ENCODE assay signal across 11 cellular contexts in the genomic region with DNA sequence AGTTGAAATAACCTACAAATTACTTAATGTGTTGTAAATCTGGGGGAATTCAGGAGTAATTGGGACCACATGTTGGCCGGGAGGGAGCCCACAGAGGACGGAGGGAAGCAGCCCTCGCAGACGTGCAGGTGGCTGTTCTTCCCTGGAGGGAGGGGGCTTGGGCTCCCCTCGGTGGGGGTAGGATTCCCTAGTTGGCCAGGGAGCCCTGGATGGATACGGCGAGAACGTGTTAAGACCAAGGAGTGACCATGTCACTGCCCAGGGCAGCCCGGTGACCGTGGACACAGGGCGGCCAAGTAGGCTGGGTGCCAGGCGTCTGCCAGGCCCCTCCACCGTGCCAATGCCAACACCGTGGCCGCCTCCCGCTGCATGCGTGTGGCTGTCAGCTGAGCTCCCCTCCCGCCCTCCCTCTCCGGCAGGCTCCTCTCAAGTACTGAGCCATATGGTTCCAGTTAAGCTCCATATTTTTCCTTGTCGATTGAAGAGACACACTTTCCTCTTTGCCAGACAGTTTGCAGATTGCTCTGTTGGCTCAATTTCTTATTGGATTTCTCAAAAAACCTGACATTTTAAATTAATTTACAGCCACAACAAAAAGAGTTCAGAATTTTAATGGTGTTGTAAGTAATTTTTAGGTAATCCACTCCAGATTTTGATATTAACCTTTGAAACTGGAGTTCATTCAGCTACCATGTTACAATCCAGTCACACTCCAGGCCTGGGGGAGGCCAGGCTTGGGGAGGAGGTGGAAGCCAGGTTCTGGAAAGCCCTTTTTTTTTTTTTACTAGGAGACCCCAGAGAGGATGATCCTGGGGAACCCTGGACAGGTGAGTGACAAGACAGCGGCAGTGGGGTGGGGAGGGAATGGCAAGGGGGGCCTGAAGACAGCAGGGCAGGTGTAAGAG.
A peak's percentile ranks its signal among the peaks of the same experiment; 100 is the strongest.
DNase-seq lines count a peak whose midpoint lies in the region; ATAC-seq and TF ChIP-seq lines count a peak whose summit lies in the region.
"Had no signal": no experiment of that assay in that cellular context is flagged by ENCODE, and none has a peak within 500 bp of the region (broad histone marks: within the 10 kb centered on the region; RNA-seq: fewer than 3 reads in every experiment).

No MANE protein-coding gene starts in this region.

- TF ChIP-seq CTCF in choroid plexus epithelial cell (conservative IDR thresholded peaks at IDR 0.05; ENCODE audit: low read depth, low read length) (no peak), neural cell (IDR thresholded peaks at IDR 0.05; ENCODE audit: poor library complexity, severe bottlenecking) (no peak), nephron progenitor cell (IDR thresholded peaks at IDR 0.05) (no peak), GM13977 (IDR thresholded peaks at IDR 0.05; ENCODE audit: extremely low read depth, insufficient read depth, missing control alignments) (no peak)

- H4K20me1 ChIP-seq in neural cell (ENCODE audit: insufficient read depth), result no peaks in the 10 kb centered on the region

- H3K4me2 ChIP-seq in neural cell (ENCODE audit: low read length), result no peak overlapping the region

- no peaks in the 10 kb centered on the region for H3K27me3 ChIP-seq in neural cell (ENCODE audit: insufficient read depth, low read depth, low read length)

- peak overlapping the region; percentile 12 for H3K9ac ChIP-seq in neural cell (ENCODE audit: low read length)

- no peaks in the 10 kb centered on the region for H3K9me2 ChIP-seq in neural cell (ENCODE audit: insufficient read depth, low read length)

- H3K27me3 Mint-ChIP-seq in nephron progenitor cell (ENCODE audit: low read depth, poor library complexity), result peaks cover 66% of the 10 kb centered on the region
- H3K27me3 Mint-ChIP-seq: activated CD8-positive, alpha-beta T cell treated with anti-CD3 and anti-CD28 coated beads for 36 hours had no signal

- no peak overlapping the region for H3K4me3 Mint-ChIP-seq in nephron progenitor cell
- H3K4me3 Mint-ChIP-seq: activated CD8-positive, alpha-beta T cell treated with anti-CD3 and anti-CD28 coated beads for 36 hours had no signal

- no peaks in the 10 kb centered on the region for H3K79me2 ChIP-seq in neural cell (replicated peaks; ENCODE audit: insufficient read depth, low read length)

- no peak for TF ChIP-seq EP300 in neural cell (conservative IDR thresholded peaks at IDR 0.05; ENCODE audit: poor library complexity, severe bottlenecking)

- H3K36me3 ChIP-seq in neural cell (ENCODE audit: insufficient read depth, low read length), result no peaks in the 10 kb centered on the region

- H3K9me3 ChIP-seq in neural cell (ENCODE audit: low read length), result no peaks in the 10 kb centered on the region

- H3K4me3 ChIP-seq in choroid plexus epithelial cell (ENCODE audit: low read depth, low read length), result no peak overlapping the region
- peak overlapping the region; percentile 43 for H3K4me3 ChIP-seq in neural cell (ENCODE audit: low read length)

- no peak for ATAC-seq in GM19395 (IDR thresholded peaks at IDR 0.05; ENCODE audit: unreplicated experiment)
- ATAC-seq: activated CD8-positive, alpha-beta T cell treated with anti-CD3 and anti-CD28 coated beads for 36 hours had no signal

- H3F3A ChIP-seq in neural cell (ENCODE audit: insufficient read depth, low read length, poor library complexity, severe bottlenecking), result no peaks in the 10 kb centered on the region

- H3K27ac Mint-ChIP-seq in nephron progenitor cell, result no peak overlapping the region
- H3K27ac Mint-ChIP-seq: activated CD8-positive, alpha-beta T cell treated with anti-CD3 and anti-CD28 coated beads for 36 hours had no signal

- H3K27ac ChIP-seq in neural cell (ENCODE audit: low read length), result peak overlapping the region; percentile 16

- H3K9me3 Mint-ChIP-seq in nephron progenitor cell, result no peaks in the 10 kb centered on the region
- H3K9me3 Mint-ChIP-seq: activated CD8-positive, alpha-beta T cell treated with anti-CD3 and anti-CD28 coated beads for 36 hours had no signal

- no peak for TF ChIP-seq RAD21 in neural cell (conservative IDR thresholded peaks at IDR 0.05)

- H3K4me1 Mint-ChIP-seq in nephron progenitor cell, result peaks cover 72% of the 10 kb centered on the region

- peak overlapping the region; percentile 1 for H2AFZ ChIP-seq in neural cell (ENCODE audit: low read depth, low read length)

- H3K36me3 Mint-ChIP-seq in nephron progenitor cell (ENCODE audit: low read depth), result no peaks in the 10 kb centered on the region

- DNase-seq in Ammon's horn (ENCODE audit: low spot score) (peak; percentile 33), NCI-H1694 treated with DMSO at 0.1 percent for 48 hours (lab: John Stamatoyannopoulos, UW) (peak; percentile 65), choroid plexus epithelial cell (ENCODE audit: low read depth) (peak; percentile 26), nephron progenitor cell (no peak), GM13977 (ENCODE audit: low spot score) (no peak), HuH-7 (ENCODE audit: low spot score) (no peak)
- DNase-seq: activated CD8-positive, alpha-beta T cell treated with anti-CD3 and anti-CD28 coated beads for 36 hours; kidney glomerular epithelial cell; stimulated activated CD4-positive, alpha-beta T cell treated with anti-CD3 and anti-CD28 coated beads, Interleukin-2, amount 100 ng/mL, for 24 hours had no signal

- in situ Hi-C loops in GM13977 (cut with MboI; ENCODE audit: low pct_unique_long_range_greater_than_20kb, low sequenced_read_pairs, unreplicated experiment), result no loop called here

TF ChIP-seq in neural cell, 6 proteins besides CTCF, POLR2A, EP300 and RAD21:
- TF ChIP-seq SMC3 (conservative IDR thresholded peaks at IDR 0.05; ENCODE audit: poor library complexity), result no peak
- TF ChIP-seq TAF1 (IDR thresholded peaks at IDR 0.05; ENCODE audit: low read depth), result no peak
- TF ChIP-seq POLR2AphosphoS5 (IDR thresholded peaks at IDR 0.05), result no peak
- TF ChIP-seq REST (IDR thresholded peaks at IDR 0.05; ENCODE audit: borderline replicate concordance), result no peak
- TF ChIP-seq EZH2 (IDR thresholded peaks at IDR 0.05; ENCODE audit: borderline replicate concordance, insufficient read depth, low read length, poor library complexity, severe bottlenecking), result no peak
- TF ChIP-seq MXI1 (conservative IDR thresholded peaks at IDR 0.05; ENCODE audit: poor library complexity, severe bottlenecking), result no peak

Comparison
In these comparisons a context has a peak if more than half of its experiments do, and no peak if none do; other contexts are left out.
1. DNase-seq: peak in Ammon's horn (single experiment), NCI-H1694 treated with DMSO at 0.1 percent for 48 hours (single experiment) and choroid plexus epithelial cell (single experiment); none in nephron progenitor cell (single experiment), GM13977 (single experiment) and HuH-7 (single experiment).